In the genomic region with DNA sequence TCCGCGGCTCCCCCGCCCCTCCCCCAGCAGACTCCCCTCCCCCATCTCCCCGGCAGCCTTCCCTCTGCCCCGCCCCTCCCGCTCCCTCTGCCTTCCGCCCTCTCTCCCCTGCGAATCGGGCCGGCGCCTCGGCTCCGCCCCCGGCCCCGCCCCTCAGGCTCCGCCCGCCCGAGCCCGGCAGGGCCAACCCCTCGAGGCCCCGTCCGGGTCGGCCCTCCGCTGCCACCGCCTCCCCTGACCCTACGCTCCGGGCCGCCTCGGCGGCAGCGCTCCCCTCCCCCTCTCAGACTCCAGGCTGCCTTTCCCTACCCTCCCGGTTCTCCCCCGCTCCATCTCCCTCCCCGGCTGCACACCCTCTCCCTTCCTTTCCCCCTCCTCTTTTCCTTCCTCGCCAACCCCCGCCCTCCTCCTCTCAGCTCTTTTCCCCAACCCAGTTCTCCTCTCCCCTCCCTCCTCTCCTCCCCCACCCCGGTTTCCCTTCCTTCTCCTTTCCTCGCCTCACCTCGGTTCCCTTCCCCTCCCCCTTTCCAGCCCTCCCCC, we compare ENCODE assay signal across 8 cellular contexts. TPM values are rescaled to one million over a fixed set of nuclear protein-coding genes. Genes with fewer than 3 reads are reported as not detected.
DNase-seq lines count a peak whose midpoint lies in the region.

No MANE protein-coding gene starts in this region.

- no peaks in the 10 kb centered on the region for H3K4me1 ChIP-seq in SJCRH30

- no peaks in the 10 kb centered on the region for H3K36me3 ChIP-seq in SJCRH30

- H3K27ac ChIP-seq in SJCRH30 = no peak overlapping the region

- DNase-seq in ELF-1 (ENCODE audit: low read depth, low spot score) = peak; percentile 93
- peak; percentile 35 for DNase-seq in GOT3 (lab: John Stamatoyannopoulos, UW)
- DNase-seq in LHCN-M2 (ENCODE audit: low read depth) = peak; percentile 77
- DNase-seq in SJCRH30 = peak; percentile 90 to 93
- DNase-seq in activated naive CD4-positive, alpha-beta T cell (lab: John Stamatoyannopoulos, UW) = peak; percentile 40 to 86 (median 68)
- DNase-seq in globus pallidus (ENCODE audit: low spot score) = peak; percentile 87
- peak; percentile 72 for DNase-seq in occipital lobe (lab: John Stamatoyannopoulos, UW)
- peak; percentile 64 for DNase-seq in superior temporal gyrus (ENCODE audit: extremely low spot score)

- H3K27me3 ChIP-seq in SJCRH30 = peaks cover 28% of the 10 kb centered on the region

- H3K4me3 ChIP-seq in SJCRH30 = peak overlapping the region; percentile 61

- H3K9me3 ChIP-seq in SJCRH30 (replicated peaks) = no peaks in the 10 kb centered on the region

RNA-seq across cellular contexts. Expression of gene ZNF467, which starts 1.6 kb away (rescaled TPM):
- total RNA-seq in LHCN-M2 (2014; rRNA removed) (0.26 TPM in 1 of 2 replicates, not detected in the other), occipital lobe (1.2 TPM)
- 0.07 TPM for polyA plus RNA-seq in LHCN-M2 (2012)
- total RNA-seq in SJCRH30 (2014; rRNA removed; shearing (Covaris generic)) = not detected in 2 replicates

Comparison
In these comparisons a context has a peak if more than half of its experiments do, and no peak if none do; other contexts are left out.
1. DNase-seq: peak in every context shown above with its lines; median percentile 93 in ELF-1; 92 in SJCRH30; 87 in globus pallidus; 77 in LHCN-M2; 72 in occipital lobe; 68 in activated naive CD4-positive, alpha-beta T cell; 64 in superior temporal gyrus; 35 in GOT3.